28 cellular contexts compared by ENCODE assay signal in the genomic region with DNA sequence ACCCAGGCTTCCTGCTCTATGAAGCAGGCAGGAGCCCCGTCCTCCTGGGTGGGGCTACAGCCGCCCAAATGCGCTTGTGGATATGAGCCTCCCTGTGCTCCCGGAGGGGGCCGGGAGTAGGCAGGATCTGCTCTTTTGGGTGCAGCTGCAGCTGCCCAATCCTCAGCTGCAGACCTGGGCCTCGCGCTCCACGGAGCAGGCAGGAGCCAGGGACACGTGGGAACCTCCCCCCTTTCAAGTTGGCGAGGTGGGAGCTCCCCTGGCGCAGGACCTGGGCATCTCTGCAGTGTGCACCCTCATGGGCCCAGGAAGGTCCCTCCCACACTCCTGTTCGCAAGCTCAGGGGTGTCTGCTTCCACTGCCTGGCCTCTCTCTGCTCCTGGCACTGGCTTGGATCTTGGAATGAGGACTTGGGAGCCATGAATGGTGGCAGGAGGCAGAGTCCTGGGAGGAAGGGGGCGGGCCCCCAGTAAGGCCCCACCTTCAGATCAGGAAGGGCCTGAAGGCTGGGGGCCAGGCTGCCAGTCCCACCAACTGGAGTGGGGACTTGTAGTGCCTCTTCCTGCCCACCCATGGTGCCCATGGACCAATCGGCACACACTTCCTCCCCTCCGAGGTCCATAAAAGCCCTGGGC.
"Had no signal": no experiment of that assay in that cellular context is flagged by ENCODE, and none has a peak within 500 bp of the region (broad histone marks: within the 10 kb centered on the region; RNA-seq: fewer than 3 reads in every experiment).

No MANE protein-coding gene starts in this region.

- H3K4me2 ChIP-seq: hepatocyte had no signal

- ATAC-seq: body of pancreas; effector memory CD8-positive, alpha-beta T cell; gastrocnemius medialis; naive thymus-derived CD4-positive, alpha-beta T cell; pancreas had no signal

- H3K36me3 Mint-ChIP-seq: activated naive CD8-positive, alpha-beta T cell; stimulated activated naive B cell treated with anti-CD40 and anti-IgM and Interleukin-4, amounts not matched to agents 10 μg/mL and 1 μg/mL and 100 μg/mL, for 72 hours had no signal

- H3K4me1 ChIP-seq: body of pancreas, gastrocnemius medialis, pancreas, psoas muscle, tibial artery had no signal

- H3K27me3 Mint-ChIP-seq: activated naive CD8-positive, alpha-beta T cell; effector memory CD8-positive, alpha-beta T cell; stimulated activated naive B cell treated with anti-CD40 and anti-IgM and Interleukin-4, amounts not matched to agents 10 μg/mL and 1 μg/mL and 100 μg/mL, for 72 hours had no signal

- H3K4me3 ChIP-seq: body of pancreas, coronary artery, gastrocnemius medialis, hepatocyte, pancreas, psoas muscle, suprapubic skin, tibial artery had no signal

- H2AFZ ChIP-seq: hepatocyte had no signal

- FAIRE-seq: pancreas, urothelium cell line had no signal

- H3K9me3 Mint-ChIP-seq: effector memory CD8-positive, alpha-beta T cell; T-helper 2 cell treated with Interferon-gamma antibody and Interleukin-4, amounts not matched to agents 5 μg/mL and 100 μg/mL, for 36 hours had no signal

- DNase-seq: activated CD4-positive, alpha-beta T cell treated with anti-CD3 and anti-CD28 coated beads for 4 hours; activated CD4-positive, alpha-beta T cell treated with anti-CD3 and anti-CD28 coated beads, Interleukin-2, amount 50 U/mL, for 4 hours; activated effector memory CD4-positive, alpha-beta T cell treated with Interleukin-2 at 50 U/mL for 16 hours; activated naive CD4-positive, alpha-beta T cell treated with Interleukin-2 at 50 U/mL for 16 hours; anterior cingulate cortex; body of pancreas; effector memory CD8-positive, alpha-beta T cell; erythroblast; gastrocnemius medialis; glutamatergic neuron; islet precursor cell; left cardiac atrium; midbrain; naive thymus-derived CD4-positive, alpha-beta T cell; nucleus accumbens; psoas muscle; stimulated activated CD4-positive, alpha-beta T cell treated with anti-CD3 and anti-CD28 coated beads, Interleukin-15, amount 100 ng/mL, for 24 hours; stimulated activated CD4-positive, alpha-beta T cell treated with anti-CD3 and anti-CD28 coated beads, Interleukin-2, amount 100 ng/mL, for 24 hours; stimulated activated naive B cell treated with anti-CD40 and anti-IgM and Interleukin-4, amounts not matched to agents 10 μg/mL and 1 μg/mL and 100 μg/mL, for 72 hours; T-helper 1 cell; tibial artery had no signal

- H3K4me3 Mint-ChIP-seq: activated naive CD8-positive, alpha-beta T cell; naive thymus-derived CD4-positive, alpha-beta T cell; stimulated activated naive B cell treated with anti-CD40 and anti-IgM and Interleukin-4, amounts not matched to agents 10 μg/mL and 1 μg/mL and 100 μg/mL, for 72 hours; T-helper 2 cell treated with Interferon-gamma antibody and Interleukin-4, amounts not matched to agents 5 μg/mL and 100 μg/mL, for 36 hours had no signal

- H3K27ac Mint-ChIP-seq: activated naive CD8-positive, alpha-beta T cell; stimulated activated naive B cell treated with anti-CD40 and anti-IgM and Interleukin-4, amounts not matched to agents 10 μg/mL and 1 μg/mL and 100 μg/mL, for 72 hours; T-helper 2 cell treated with Interferon-gamma antibody and Interleukin-4, amounts not matched to agents 5 μg/mL and 100 μg/mL, for 36 hours had no signal

- H3K36me3 ChIP-seq: gastrocnemius medialis, pancreas, suprapubic skin, tibial artery had no signal

- H3K27ac ChIP-seq: body of pancreas, coronary artery, gastrocnemius medialis, hepatocyte, pancreas, psoas muscle, suprapubic skin, tibial artery had no signal

- H3K9me3 ChIP-seq: body of pancreas, gastrocnemius medialis, pancreas, psoas muscle, suprapubic skin, tibial artery had no signal

- H3K27me3 ChIP-seq: body of pancreas, gastrocnemius medialis, hepatocyte, pancreas, suprapubic skin, tibial artery had no signal
